In the genomic region with DNA sequence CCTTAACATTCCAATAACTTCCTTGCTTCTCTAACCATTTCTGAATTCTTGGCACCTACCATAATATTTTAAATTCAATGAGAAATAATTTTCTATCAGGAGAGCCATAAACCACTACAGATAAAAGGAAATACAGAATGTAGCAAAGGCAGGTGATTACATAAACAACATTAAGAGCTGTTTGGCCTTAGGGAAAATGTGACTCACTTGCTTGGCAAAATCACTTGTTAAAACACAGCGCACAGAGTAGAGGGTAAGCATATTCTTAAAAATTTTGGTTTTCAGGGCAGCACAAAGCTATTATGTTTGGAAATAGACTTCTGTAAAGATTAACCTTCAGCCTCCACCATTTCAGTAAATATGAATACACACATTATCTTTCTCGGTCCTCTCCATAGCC, we compare ENCODE assay signal across 23 cellular contexts. TPM values are rescaled to one million over a fixed set of nuclear protein-coding genes. Genes with fewer than 3 reads are reported as not detected.
DNase-seq lines count a peak whose midpoint lies in the region; ATAC-seq and TF ChIP-seq lines count a peak whose summit lies in the region.
"Had no signal": no experiment of that assay in that cellular context is flagged by ENCODE, and none has a peak within 500 bp of the region (broad histone marks: within the 10 kb centered on the region; RNA-seq: fewer than 3 reads in every experiment).

No MANE protein-coding gene starts in this region.

- peaks cover under 1% of the 10 kb centered on the region for H3K27me3 Mint-ChIP-seq in MCF 10A (ENCODE audit: insufficient read depth, unreplicated experiment)

- H3K4me3 Mint-ChIP-seq in MCF 10A (ENCODE audit: unreplicated experiment) = no peak overlapping the region
- H3K4me3 Mint-ChIP-seq: B cell had no signal

- no peaks in the 10 kb centered on the region for H3K36me3 Mint-ChIP-seq in MCF 10A (ENCODE audit: insufficient read depth, unreplicated experiment)

- peak overlapping the region in 1 of 2 donors; percentile 58 for H3K27ac ChIP-seq in breast epithelium
- no peak overlapping the region for H3K27ac ChIP-seq in RWPE1
- no peak overlapping the region for H3K27ac ChIP-seq in ascending aorta

- CTCF ChIA-PET in MCF 10A (lab: Yijun Ruan, JAX) = no interaction called here
- CTCF ChIA-PET in RWPE1 (lab: Yijun Ruan, JAX) = interaction anchor here (0.8 kb wide), 1 partner anchor 94 kb away, joined by 3 read pairs; no protein-coding TSS in a partner anchor

- H3K4me1 ChIP-seq in breast epithelium = no peaks in the 10 kb centered on the region
- H3K4me1 ChIP-seq in ascending aorta = no peaks in the 10 kb centered on the region

- TF ChIP-seq POLR2A in breast epithelium (IDR thresholded peaks at IDR 0.05) = no peak

- H3K9me3 ChIP-seq in breast epithelium (peaks cover 0 to 6% of the 10 kb centered on the region in 2 donors), ascending aorta (peaks cover 0 to 5% of the 10 kb centered on the region in 2 donors)

- H3K36me3 ChIP-seq in breast epithelium (no peaks in the 10 kb centered on the region), ascending aorta (no peaks in the 10 kb centered on the region)

- DNase-seq in MCF 10A (ENCODE audit: unreplicated experiment) = peak; percentile 75
- DNase-seq in breast epithelium (ENCODE audit: low spot score in 2 of 2) = no peak
- DNase-seq in RWPE1 (ENCODE audit: low spot score) = peak; percentile 24
- no peak for DNase-seq in ascending aorta (ENCODE audit: low spot score in 2 of 2)
- DNase-seq: 8988T, COR-L47, DMS 273 treated with DMSO at 0.1 percent for 48 hours, DND-41, GDM1, GOT3, NCI-H1105, NCI-H2081, NCI-H2171 treated with DMSO at 0.1 percent for 48 hours, NCI-H748 treated with DMSO at 0.1 percent for 48 hours had no signal

- intact Hi-C loops in MCF 10A (cut with micrococcal nuclease) = no loop called here
- intact Hi-C loops in breast epithelium (cut with DNase I; ENCODE audit: low total_unique reads) = no loop called here
- intact Hi-C loops in ascending aorta (cut with DNase I) = no loop called here

- no peaks in the 10 kb centered on the region for H3K9me3 Mint-ChIP-seq in MCF 10A (ENCODE audit: unreplicated experiment)

- peak overlapping the region; percentile 28 for H3K27ac Mint-ChIP-seq in MCF 10A (ENCODE audit: low read depth, unreplicated experiment)
- H3K27ac Mint-ChIP-seq: B cell had no signal

- TF ChIP-seq CTCF in MCF 10A (IDR thresholded peaks at IDR 0.05; ENCODE audit: unreplicated experiment) (no peak), breast epithelium (IDR thresholded peaks at IDR 0.05) (no peak), RWPE1 (conservative IDR thresholded peaks at IDR 0.05; ENCODE audit: low read depth) (no peak), ascending aorta (IDR thresholded peaks at IDR 0.05) (no peak)

- POLR2A ChIA-PET in MCF 10A (lab: Yijun Ruan, JAX) (no interaction called here), RWPE1 (lab: Yijun Ruan, JAX; ENCODE audit: low non-redundant PET) (no interaction called here)

- H3K27me3 ChIP-seq in breast epithelium (no peaks in the 10 kb centered on the region), ascending aorta (no peaks in the 10 kb centered on the region)

- H3K4me3 ChIP-seq in breast epithelium (no peak overlapping the region), ascending aorta (no peak overlapping the region)

- ATAC-seq in esophagus mucosa (peak; percentile 48), HG02763 (IDR thresholded peaks at IDR 0.05; ENCODE audit: unreplicated experiment) (no peak), GM18511 (IDR thresholded peaks at IDR 0.05; ENCODE audit: unreplicated experiment) (no peak), HG03135 (IDR thresholded peaks at IDR 0.05; ENCODE audit: unreplicated experiment) (no peak)
- ATAC-seq: Right ventricle myocardium inferior had no signal

- no TSS peak for BruUV-seq in MCF 10A (replicated peaks; lab: Mats Ljungman, UMichigan)

- H3K4me1 Mint-ChIP-seq in MCF 10A (ENCODE audit: insufficient read depth, unreplicated experiment) = peaks cover 10% of the 10 kb centered on the region
- H3K4me1 Mint-ChIP-seq: B cell had no signal

RNA-seq across cellular contexts. Expression of gene IZUMO1R, which starts 26.4 kb away (rescaled TPM):
- total RNA-seq in MCF 10A (2022) (not detected in 2 replicates), breast epithelium (not detected), esophagus mucosa (not detected), ascending aorta (not detected)
- total RNA-seq: B cell, LHCN-M2, NCI-H460, Right ventricle myocardium inferior, SK-MEL-5 had no signal

Comparison
In these comparisons a context has a peak if more than half of its experiments do, and no peak if none do; other contexts are left out.
1. DNase-seq: peak in MCF 10A (single experiment) and RWPE1 (single experiment); none in breast epithelium (0 of 2) and ascending aorta (0 of 2).